Comparison of ENCODE assay signal across 6 cellular contexts in genomic region chr9:29394855-29395254, GRCh38.
"Had no signal": no experiment of that assay in that cellular context is flagged by ENCODE, and none has a peak within 500 bp of the region (broad histone marks: within the 10 kb centered on the region; RNA-seq: fewer than 3 reads in every experiment).

No MANE protein-coding gene starts in this region.

- H3K4me3 ChIP-seq: K562 had no signal

- H3K27ac ChIP-seq: HL-60, KMS-11 had no signal

- H3K9ac ChIP-seq: KMS-11 had no signal

- DNase-seq: KBM-7, KG1 had no signal

- H3K4me2 ChIP-seq: KMS-11 had no signal

- FAIRE-seq: HTR-8/SVneo, K562 had no signal

- ATAC-seq: K562 had no signal
